Comparison of ENCODE assay signal across 13 cellular contexts in genomic region chr6:3382399-3383279, GRCh38.
A peak's percentile ranks its signal among the peaks of the same experiment; 100 is the strongest.
DNase-seq lines count a peak whose midpoint lies in the region.
"Had no signal": no experiment of that assay in that cellular context is flagged by ENCODE, and none has a peak within 500 bp of the region (broad histone marks: within the 10 kb centered on the region; RNA-seq: fewer than 3 reads in every experiment).

No MANE protein-coding gene starts in this region.

- H3K27ac ChIP-seq in angular gyrus (ENCODE audit: low read depth, low read length), result peak overlapping the region; percentile 77
- H3K27ac ChIP-seq: upper lobe of left lung had no signal

- DNase-seq in NCI-H748 (lab: John Stamatoyannopoulos, UW; ENCODE audit: unreplicated experiment) (peak; percentile 19), NCI-H748 treated with DMSO at 0.1 percent for 48 hours (lab: John Stamatoyannopoulos, UW) (no peak), kidney tubule cell (ENCODE audit: low spot score) (peak; percentile 69), hippocampal formation (lab: John Stamatoyannopoulos, UW) (no peak), GF-D8 (lab: John Stamatoyannopoulos, UW) (no peak), 8988T (no peak)
- DNase-seq in activated CD8-positive, alpha-beta memory T cell treated with anti-CD3 and anti-CD28 coated beads, Interleukin-2, amount 50 U/mL, for 4 hours, result no peak
- DNase-seq: DMS153; HFFc6; NCI-H1436; stimulated activated CD4-positive, alpha-beta T cell treated with anti-CD3 and anti-CD28 coated beads, Interleukin-12 subunit alpha, Interleukin-12 subunit beta, amount 100 ng/mL, for 4 hours had no signal

Comparison
In these comparisons a context has a peak if more than half of its experiments do, and no peak if none do; other contexts are left out.
1. DNase-seq: peak in NCI-H748 (single experiment) and kidney tubule cell (single experiment); none in NCI-H748 treated with DMSO at 0.1 percent for 48 hours (single experiment), activated CD8-positive, alpha-beta memory T cell treated with anti-CD3 and anti-CD28 coated beads, Interleukin-2, amount 50 U/mL, for 4 hours (single experiment), hippocampal formation (0 of 2), GF-D8 (single experiment) and 8988T (single experiment).